18 cellular contexts compared by ENCODE assay signal in the genomic region with DNA sequence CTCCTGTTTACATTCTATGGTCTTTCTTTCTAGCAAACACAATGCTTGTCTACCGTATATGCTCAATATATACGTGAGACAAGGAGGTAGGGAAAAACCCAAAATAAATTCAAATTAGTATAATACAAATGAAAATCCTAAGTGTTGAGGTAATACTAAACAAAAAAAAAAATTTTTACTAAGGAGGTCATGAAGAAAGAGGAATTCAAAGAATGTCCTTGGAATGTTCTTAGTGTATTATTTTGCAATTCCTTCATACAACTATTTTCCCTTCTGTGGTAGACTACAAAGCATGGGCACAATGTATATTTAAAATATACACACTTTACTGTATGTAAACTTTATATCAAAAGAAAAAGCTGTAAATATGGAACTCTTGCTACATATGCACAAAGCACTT. TPM values are rescaled to one million over a fixed set of nuclear protein-coding genes. Genes with fewer than 3 reads are reported as not detected.
DNase-seq lines count a peak whose midpoint lies in the region; ATAC-seq and TF ChIP-seq lines count a peak whose summit lies in the region.
"Had no signal": no experiment of that assay in that cellular context is flagged by ENCODE, and none has a peak within 500 bp of the region (broad histone marks: within the 10 kb centered on the region; RNA-seq: fewer than 3 reads in every experiment).

No MANE protein-coding gene starts in this region.

- no TSS peak for BruUV-seq in A673 (replicated peaks; lab: Mats Ljungman, UMichigan)

- H3K4me3 ChIP-seq in A673 (ENCODE audit: low read depth, low read length, poor library complexity, severe bottlenecking), result no peak overlapping the region
- H3K4me3 ChIP-seq in brain microvascular endothelial cell (ENCODE audit: low read depth, low read length), result no peak overlapping the region
- H3K4me3 ChIP-seq: transverse colon had no signal

- no peaks in the 10 kb centered on the region for H3K27me3 Mint-ChIP-seq in activated T-cell treated with anti-CD3 and anti-CD28 coated beads, Interleukin-2, amount 50 U/mL, for 4 hours (ENCODE audit: low read depth)
- H3K27me3 Mint-ChIP-seq in activated CD4-positive, alpha-beta T cell treated with anti-CD3 and anti-CD28 coated beads, Interleukin-2, amount 10 ng/mL, durations not matched to agents 24 days and 14 days, result no peaks in the 10 kb centered on the region

- H3K36me3 ChIP-seq in A673 (ENCODE audit: insufficient read depth, low read length, poor library complexity, severe bottlenecking), result peaks cover 8% of the 10 kb centered on the region
- peaks cover 12% of the 10 kb centered on the region for H3K36me3 ChIP-seq in brain microvascular endothelial cell (replicated peaks)
- H3K36me3 ChIP-seq: BE2C had no signal

- DNase-seq in A673 (ENCODE audit: low spot score) (peak; percentile 15), HS-5 (ENCODE audit: low read depth) (peak; percentile 36), brain microvascular endothelial cell (no peak), iris pigment epithelial cell (ENCODE audit: low read depth) (peak; percentile 65), D341Med (ENCODE audit: low spot score) (no peak)
- DNase-seq in activated T-cell treated with anti-CD3 and anti-CD28 coated beads, Interleukin-2, amount 50 U/mL, for 4 hours, result no peak
- DNase-seq in activated CD4-positive, alpha-beta T cell treated with anti-CD3 and anti-CD28 coated beads, Interleukin-2, amount 10 ng/mL, durations not matched to agents 24 days and 14 days, result no peak
- DNase-seq: activated T-cell treated with anti-CD3 and anti-CD28 coated beads, Interleukin-2, amount 50 U/mL, for 1 hour; BE2C; DND-41; KG1; midbrain; NCI-H1930; NCI-H82; transverse colon had no signal

- no peak for TF ChIP-seq CTCF in A673 (conservative IDR thresholded peaks at IDR 0.05; ENCODE audit: low read depth, low read length)
- no peak for TF ChIP-seq CTCF in brain microvascular endothelial cell (IDR thresholded peaks at IDR 0.05; ENCODE audit: low read depth, low read length, missing control alignments)

- intact Hi-C loops in A673 (cut with micrococcal nuclease; ENCODE audit: unreplicated experiment), result no loop called here
- intact Hi-C loops in activated CD4-positive, alpha-beta T cell treated with anti-CD3 and anti-CD28 coated beads, Interleukin-2, amount 10 ng/mL, durations not matched to agents 24 days and 14 days (cut with micrococcal nuclease), result no loop called here

- H3K27ac ChIP-seq in A673 (ENCODE audit: low read depth, low read length, poor library complexity, severe bottlenecking), result no peak overlapping the region
- H3K27ac ChIP-seq in brain microvascular endothelial cell, result peak overlapping the region; percentile 78
- H3K27ac ChIP-seq: parathyroid adenoma, transverse colon had no signal

- H3K36me3 Mint-ChIP-seq in activated T-cell treated with anti-CD3 and anti-CD28 coated beads, Interleukin-2, amount 50 U/mL, for 4 hours (ENCODE audit: insufficient read depth), result peaks cover 24% of the 10 kb centered on the region
- H3K36me3 Mint-ChIP-seq in activated CD4-positive, alpha-beta T cell treated with anti-CD3 and anti-CD28 coated beads, Interleukin-2, amount 10 ng/mL, durations not matched to agents 24 days and 14 days (ENCODE audit: low read depth), result peaks cover 14% of the 10 kb centered on the region

- POLR2A ChIA-PET in A673 (lab: Charles Lee; ENCODE audit: low non-redundant PET), result no interaction called here

- no peak overlapping the region for H3K27ac Mint-ChIP-seq in activated CD4-positive, alpha-beta T cell treated with anti-CD3 and anti-CD28 coated beads, Interleukin-2, amount 10 ng/mL, durations not matched to agents 24 days and 14 days

- H3K27me3 ChIP-seq in A673 (replicated peaks; ENCODE audit: insufficient read depth, low read depth, low read length, poor library complexity) (no peaks in the 10 kb centered on the region), brain microvascular endothelial cell (replicated peaks) (no peaks in the 10 kb centered on the region)
- H3K27me3 ChIP-seq: BE2C, transverse colon had no signal

- no peak overlapping the region for H3K4me3 Mint-ChIP-seq in activated T-cell treated with anti-CD3 and anti-CD28 coated beads, Interleukin-2, amount 50 U/mL, for 4 hours
- no peak overlapping the region for H3K4me3 Mint-ChIP-seq in activated CD4-positive, alpha-beta T cell treated with anti-CD3 and anti-CD28 coated beads, Interleukin-2, amount 10 ng/mL, durations not matched to agents 24 days and 14 days

- ATAC-seq in activated T-cell treated with anti-CD3 and anti-CD28 coated beads, Interleukin-2, amount 50 U/mL, for 4 hours, result no peak
- ATAC-seq in HG02610 (IDR thresholded peaks at IDR 0.05; ENCODE audit: unreplicated experiment), result no peak
- ATAC-seq: activated CD4-positive, CD25-positive, alpha-beta regulatory T cell treated with anti-CD3 and anti-CD28 coated beads, Interleukin-2, amount 50 U/mL, for 24 hours had no signal

- peaks cover 13% of the 10 kb centered on the region for H3K4me1 Mint-ChIP-seq in activated T-cell treated with anti-CD3 and anti-CD28 coated beads, Interleukin-2, amount 50 U/mL, for 4 hours (ENCODE audit: low read depth)
- no peaks in the 10 kb centered on the region for H3K4me1 Mint-ChIP-seq in activated CD4-positive, alpha-beta T cell treated with anti-CD3 and anti-CD28 coated beads, Interleukin-2, amount 10 ng/mL, durations not matched to agents 24 days and 14 days

- in situ Hi-C loops in brain microvascular endothelial cell (cut with HindIII; ENCODE audit: low pct_ligation_motif_present, low sequenced_read_pairs), result no loop called here

- no peaks in the 10 kb centered on the region for H3K9me3 ChIP-seq in A673 (ENCODE audit: low read depth, low read length, poor library complexity, severe bottlenecking)
- H3K9me3 ChIP-seq: BE2C, transverse colon had no signal

- H3K9me3 Mint-ChIP-seq in activated T-cell treated with anti-CD3 and anti-CD28 coated beads, Interleukin-2, amount 50 U/mL, for 4 hours, result no peaks in the 10 kb centered on the region
- H3K9me3 Mint-ChIP-seq in activated CD4-positive, alpha-beta T cell treated with anti-CD3 and anti-CD28 coated beads, Interleukin-2, amount 10 ng/mL, durations not matched to agents 24 days and 14 days, result no peaks in the 10 kb centered on the region

- H3K4me1 ChIP-seq in A673 (ENCODE audit: insufficient read depth, low read length, poor library complexity, severe bottlenecking), result peaks cover 4% of the 10 kb centered on the region
- H3K4me1 ChIP-seq: BE2C had no signal

- CTCF ChIA-PET in A673 (lab: Charles Lee), result no interaction called here

RNA-seq across cellular contexts. Expression of a gene that starts 36.4 kb away (rescaled TPM):
- total RNA-seq in A673 (2021), result 43.8 and 44.2 TPM in 2 replicates
- total RNA-seq in activated T-cell treated with anti-CD3 and anti-CD28 coated beads, Interleukin-2, amount 50 U/mL, for 4 hours, result 10 to 100 TPM; 22.9 to 25.3 (median 23.9) TPM
- 30.3 and 35.3 TPM in 2 replicates for total RNA-seq in activated CD4-positive, alpha-beta T cell treated with anti-CD3 and anti-CD28 coated beads, Interleukin-2, amount 10 ng/mL, durations not matched to agents 24 days and 14 days

Comparison
In these comparisons a context has a peak if more than half of its experiments do, and no peak if none do; other contexts are left out.
1. DNase-seq: peak in A673 (single experiment), HS-5 (single experiment) and iris pigment epithelial cell (single experiment); none in brain microvascular endothelial cell (single experiment), activated T-cell treated with anti-CD3 and anti-CD28 coated beads, Interleukin-2, amount 50 U/mL, for 4 hours (single experiment), D341Med (single experiment) and activated CD4-positive, alpha-beta T cell treated with anti-CD3 and anti-CD28 coated beads, Interleukin-2, amount 10 ng/mL, durations not matched to agents 24 days and 14 days (single experiment).